19 cellular contexts compared by ENCODE assay signal in genomic region chr3:123011484-123011883, GRCh38. TPM values are rescaled to one million over a fixed set of nuclear protein-coding genes. Genes with fewer than 3 reads are reported as not detected.
DNase-seq lines count a peak whose midpoint lies in the region; ATAC-seq and TF ChIP-seq lines count a peak whose summit lies in the region.
"Had no signal": no experiment of that assay in that cellular context is flagged by ENCODE, and none has a peak within 500 bp of the region (broad histone marks: within the 10 kb centered on the region; RNA-seq: fewer than 3 reads in every experiment).

No MANE protein-coding gene starts in this region.

- H3K4me2 ChIP-seq in H9 (ENCODE audit: insufficient read depth, insufficient read length, low read length) = no peak overlapping the region

- H3K9ac ChIP-seq in H9 (ENCODE audit: extremely low read depth, insufficient read length, low read length) (no peak overlapping the region), HUES64 (ENCODE audit: low read depth, low read length) (peak overlapping the region; percentile 3; the same call in 1 of the 2 replicates), endodermal cell (ENCODE audit: extremely low read depth, low read length, poor library complexity, severe bottlenecking) (no peak overlapping the region)
- H3K9ac ChIP-seq: GM23248 had no signal

- H3K18ac ChIP-seq in H9 (ENCODE audit: insufficient read length, low read depth, low read length) = no peak overlapping the region

- H4K8ac ChIP-seq in H9 (replicated peaks; ENCODE audit: insufficient read length, low read depth, low read length) = no peak overlapping the region

- no peak overlapping the region for H4K5ac ChIP-seq in H9 (ENCODE audit: insufficient read length, low read depth, low read length)

- no peak overlapping the region for H4K91ac ChIP-seq in H9 (ENCODE audit: insufficient read length, low read depth, low read length)

- H3K4me3 Mint-ChIP-seq in H9 (no peak overlapping the region), endodermal cell (no peak overlapping the region)
- H3K4me3 Mint-ChIP-seq: CD4-positive, alpha-beta memory T cell; HFFc6 had no signal

- H3K23ac ChIP-seq in H9 (ENCODE audit: insufficient read length, low read depth, low read length) = no peak overlapping the region

- H3K27ac ChIP-seq in H9 (ENCODE audit: insufficient read length, low read depth, low read length) (no peak overlapping the region), HUES64 (ENCODE audit: low read depth, low read length) (no peak overlapping the region), endodermal cell (ENCODE audit: low read depth, low read length) (peak overlapping the region; percentile 42), foreskin keratinocyte (no peak overlapping the region)
- H3K27ac ChIP-seq: GM23248 had no signal

- H3K36me3 ChIP-seq in HUES64 (ENCODE audit: insufficient read depth, low read length) (no peaks in the 10 kb centered on the region), endodermal cell (ENCODE audit: control insufficient read depth, insufficient read depth, low read length) (peaks cover 25% of the 10 kb centered on the region), H7 (replicated peaks; ENCODE audit: control insufficient read depth, insufficient read depth, low read length) (no peaks in the 10 kb centered on the region)
- H3K36me3 ChIP-seq: HAP-1 had no signal

- peaks cover 17 to 44% of the 10 kb centered on the region in 2 experiments for H3K4me1 Mint-ChIP-seq in H9
- peaks cover 45% of the 10 kb centered on the region for H3K4me1 Mint-ChIP-seq in endodermal cell
- H3K4me1 Mint-ChIP-seq: CD4-positive, alpha-beta memory T cell had no signal

- H3K4ac ChIP-seq in H9 (ENCODE audit: low read depth, low read length) = no peak overlapping the region

- no peak overlapping the region for H2BK20ac ChIP-seq in H9 (ENCODE audit: low read depth, low read length, poor library complexity, severe bottlenecking)

- no peaks in the 10 kb centered on the region for H3K23me2 ChIP-seq in H9 (ENCODE audit: insufficient read length, low read depth, low read length, poor library complexity, severe bottlenecking)

- no peak overlapping the region for H3K4me3 ChIP-seq in HUES64 (ENCODE audit: low read length)
- H3K4me3 ChIP-seq in endodermal cell (ENCODE audit: low read length) = no peak overlapping the region
- no peak overlapping the region for H3K4me3 ChIP-seq in H7 (ENCODE audit: insufficient read depth, low read depth, low read length)
- H3K4me3 ChIP-seq: GM23248, HAP-1 had no signal

- peak overlapping the region; percentile 13; the same call in 1 of the 2 replicates for H3K14ac ChIP-seq in H9 (ENCODE audit: insufficient read depth, low read length)

- H3T11ph ChIP-seq in H9 (ENCODE audit: low read length) = no peak overlapping the region

- no peaks in the 10 kb centered on the region; the same call in 1 of the 2 replicates for H3K4me1 ChIP-seq in H9 (ENCODE audit: insufficient read depth, low read length)
- no peaks in the 10 kb centered on the region for H3K4me1 ChIP-seq in HUES64 (ENCODE audit: insufficient read depth, low read length)
- H3K4me1 ChIP-seq in endodermal cell (ENCODE audit: control insufficient read depth, insufficient read depth, low read length) = no peaks in the 10 kb centered on the region
- no peaks in the 10 kb centered on the region for H3K4me1 ChIP-seq in foreskin keratinocyte
- H3K4me1 ChIP-seq: HAP-1 had no signal

- TF ChIP-seq CTCF in H9 (conservative IDR thresholded peaks at IDR 0.05) = no peak
- no peak for TF ChIP-seq CTCF in endodermal cell (conservative IDR thresholded peaks at IDR 0.05)
- no peak for TF ChIP-seq CTCF in foreskin keratinocyte (conservative IDR thresholded peaks at IDR 0.05)

- no peaks in the 10 kb centered on the region for H3K79me2 ChIP-seq in H9 (ENCODE audit: insufficient read depth, low read length)

- peaks cover 0 to 16% (median 0%) of the 10 kb centered on the region in 3 experiments; a peak in 3 of 7 replicates for H3K36me3 Mint-ChIP-seq in H9 (ENCODE audit: insufficient read depth in 1 of 3, low read depth in 3 of 3)
- peaks cover 13% of the 10 kb centered on the region for H3K36me3 Mint-ChIP-seq in endodermal cell (ENCODE audit: low read depth)
- H3K36me3 Mint-ChIP-seq: CD4-positive, alpha-beta memory T cell had no signal

- H3K9me3 Mint-ChIP-seq in H9 (no peaks in the 10 kb centered on the region), endodermal cell (no peaks in the 10 kb centered on the region)
- H3K9me3 Mint-ChIP-seq: CD4-positive, alpha-beta memory T cell; HFFc6 had no signal

- H3K27ac Mint-ChIP-seq in H9 (no peak overlapping the region), endodermal cell (no peak overlapping the region)
- H3K27ac Mint-ChIP-seq: CD4-positive, alpha-beta memory T cell; HFFc6 had no signal

- no peaks in the 10 kb centered on the region for H3K79me1 ChIP-seq in H9 (ENCODE audit: insufficient read depth, low read depth, low read length, poor library complexity, severe bottlenecking)

- H4K20me1 ChIP-seq in H9 (ENCODE audit: control insufficient read depth, insufficient read depth, insufficient read length) = no peaks in the 10 kb centered on the region

- no CpG with 5 or more reads among the region's 2 CpGs for WGBS in H9 (ENCODE audit: extremely low coverage, insufficient read length, low lambda C conversion rate)
- 88% methylated on average over 2 of the region's 2 CpGs for WGBS in HUES64
- WGBS in endodermal cell (ENCODE audit: insufficient coverage in 1 of 2, insufficient read length in 1 of 2), 2 experiments = 90 to 100% methylated on average over 1 to 2 of the region's 2 CpGs

- H2BK120ac ChIP-seq in H9 (ENCODE audit: low read depth, low read length, poor library complexity, severe bottlenecking) = no peak overlapping the region

- DNase-seq in H9 (no peak), endodermal cell (no peak), H7 (no peak), foreskin keratinocyte (no peak), NOMO-1 treated with dmso at 0.1 percent for 144 hours (lab: John Stamatoyannopoulos, UW; ENCODE audit: unreplicated experiment) (no peak)
- DNase-seq: C1 segment of cervical spinal cord; Calu3; CD4-positive, alpha-beta memory T cell; COR-L47; DMS53; DMS79 treated with DMSO at 0.1 percent for 48 hours; GF-D8; GM23248; HFFc6 had no signal

- H3K9me3 ChIP-seq in H9 (ENCODE audit: control insufficient read depth, low read depth, low read length) (no peaks in the 10 kb centered on the region), HUES64 (ENCODE audit: insufficient read depth, low read depth, low read length) (no peaks in the 10 kb centered on the region), endodermal cell (ENCODE audit: control insufficient read depth, low read length) (no peaks in the 10 kb centered on the region)
- H3K9me3 ChIP-seq: HAP-1 had no signal

- H2BK15ac ChIP-seq in H9 (ENCODE audit: low read depth, low read length) = no peak overlapping the region

- no peak overlapping the region for H2BK5ac ChIP-seq in H9 (ENCODE audit: insufficient read length, low read length)

- H2BK12ac ChIP-seq in H9 (ENCODE audit: insufficient read length, low read depth, low read length) = no peak overlapping the region

- no peak overlapping the region for H2AFZ ChIP-seq in H9 (ENCODE audit: low read length)
- H2AFZ ChIP-seq: GM23248 had no signal

- H3K27me3 ChIP-seq in H9 (ENCODE audit: insufficient read depth, low read length) (no peaks in the 10 kb centered on the region), HUES64 (ENCODE audit: insufficient read depth, low read length) (no peaks in the 10 kb centered on the region), endodermal cell (ENCODE audit: control insufficient read depth, insufficient read depth, low read length, poor library complexity, severe bottlenecking) (no peaks in the 10 kb centered on the region), H7 (ENCODE audit: control insufficient read depth, insufficient read depth, low read length) (no peaks in the 10 kb centered on the region), foreskin keratinocyte (peaks cover 76% of the 10 kb centered on the region)

- no peak overlapping the region for H3K56ac ChIP-seq in H9 (ENCODE audit: insufficient read length, low read depth, low read length)

- H2AK5ac ChIP-seq in H9 (ENCODE audit: insufficient read length, low read length) = no peak overlapping the region

- no peak for ATAC-seq in foreskin keratinocyte

- H3K27me3 Mint-ChIP-seq in H9 (ENCODE audit: low read depth) = peaks cover 4% of the 10 kb centered on the region; the same call in 1 of the 2 replicates
- H3K27me3 Mint-ChIP-seq in endodermal cell (ENCODE audit: insufficient read depth) = peaks cover 1% of the 10 kb centered on the region

RNA-seq across cellular contexts. Expression of gene SEMA5B, which starts 16.1 kb away (rescaled TPM):
- 8.3 and 9.4 TPM in 2 replicates for total RNA-seq in H9 (2021)
- polyA plus RNA-seq in HUES64 (2013, experiment 1 of 2) = 24.1 TPM
- polyA plus RNA-seq in HUES64 (2013, experiment 2 of 2) = 39.9 TPM
- total RNA-seq in endodermal cell = 10 to 100 TPM; 37.3 to 45.8 TPM
- polyA plus RNA-seq in endodermal cell (2013, experiment 1 of 2) = 76.1 TPM
- polyA plus RNA-seq in endodermal cell (2013, experiment 2 of 2) = 68.4 TPM
- 16.4 and 22.4 TPM in 2 replicates for total RNA-seq in H7 (2014; rRNA removed; shearing (Covaris generic))
- not detected in 2 replicates for total RNA-seq in foreskin keratinocyte
- polyA plus RNA-seq in foreskin keratinocyte = not detected in 2 replicates
- total RNA-seq: A172; Calu3; CD4-positive, alpha-beta memory T cell; Daoy; GM23248; HFFc6 had no signal
- polyA plus RNA-seq: BJ; CD4-positive, alpha-beta memory T cell; GM23248 had no signal

RNA-seq across cellular contexts. Expression of gene PDIA5, which starts 55.3 kb away (rescaled TPM):
- 21.9 and 24.3 TPM in 2 replicates for total RNA-seq in H9 (2021)
- polyA plus RNA-seq in HUES64 (2013, experiment 1 of 2) = 21.7 TPM
- 24.2 TPM for polyA plus RNA-seq in HUES64 (2013, experiment 2 of 2)
- total RNA-seq in endodermal cell = 10 to 100 TPM; 57.5 to 68.3 TPM
- 28.6 TPM for polyA plus RNA-seq in endodermal cell (2013, experiment 1 of 2)
- 31.1 TPM for polyA plus RNA-seq in endodermal cell (2013, experiment 2 of 2)
- total RNA-seq in H7 (2014; rRNA removed; shearing (Covaris generic)) = 31.7 and 34.2 TPM in 2 replicates
- total RNA-seq in foreskin keratinocyte = 27.2 and 29.2 TPM in 2 replicates
- polyA plus RNA-seq in foreskin keratinocyte = 25.6 and 27.9 TPM in 2 replicates
